Comparison of ENCODE assay signal across 1 cellular context in the genomic region with DNA sequence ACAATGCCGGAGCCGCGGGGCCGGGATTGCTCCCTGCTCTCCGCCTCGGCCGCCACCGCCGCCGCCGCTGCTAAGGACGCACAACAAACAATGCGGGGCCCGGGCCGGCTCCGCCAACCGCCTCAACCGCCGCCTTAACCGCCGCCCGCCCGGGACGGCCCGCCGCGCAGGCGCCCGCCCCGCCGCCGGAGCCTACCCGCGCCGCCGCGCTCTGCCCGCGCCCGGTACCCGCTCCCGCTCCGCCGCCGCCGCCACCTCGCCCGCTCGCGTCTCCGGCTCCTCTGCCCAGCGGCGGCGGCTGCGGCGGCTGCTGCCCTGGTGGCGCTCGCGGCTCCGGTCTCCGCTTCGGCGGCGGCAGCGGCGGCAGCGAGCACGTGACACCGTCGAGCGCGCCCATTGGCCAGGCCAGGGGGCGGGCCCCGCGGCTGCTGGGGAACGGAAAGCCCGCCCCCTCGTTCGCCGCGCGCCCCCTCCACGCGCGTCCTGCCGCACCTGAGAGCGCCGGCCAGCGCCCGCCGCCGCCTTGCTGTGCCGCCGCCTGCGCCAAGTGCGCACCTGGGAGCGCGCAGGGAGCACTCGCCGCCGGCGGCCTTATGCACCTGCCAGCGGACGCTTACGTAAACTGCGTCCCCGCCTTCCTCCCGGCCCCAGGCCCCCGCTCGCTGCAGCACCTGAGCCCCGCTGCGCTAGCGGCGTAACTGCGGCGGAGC.
TF ChIP-seq lines count a peak whose summit lies in the region.

Gene STRBP (minus strand): TSS at position 347 of the 710 bp plus-strand sequence. CDS start 84,452 bp downstream, outside the sequence.

TF ChIP-seq in GM23338, 12 proteins besides CTCF, POLR2A, EP300 and RAD21 (continued from another document):
- TF ChIP-seq EZH2 (IDR thresholded peaks at IDR 0.05; ENCODE audit: low read depth, unreplicated experiment) = no peak
- TF ChIP-seq STAT1 (IDR thresholded peaks at IDR 0.05; ENCODE audit: unreplicated experiment) = no peak
